ENCODE assay signal across 30 cellular contexts in genomic region chr1:12499574-12500245, GRCh38.
A peak's percentile ranks its signal among the peaks of the same experiment; 100 is the strongest.
DNase-seq lines count a peak whose midpoint lies in the region; ATAC-seq and TF ChIP-seq lines count a peak whose summit lies in the region.
"Had no signal": no experiment of that assay in that cellular context is flagged by ENCODE, and none has a peak within 500 bp of the region (broad histone marks: within the 10 kb centered on the region; RNA-seq: fewer than 3 reads in every experiment).

No MANE protein-coding gene starts in this region.

- peaks cover 6 to 48% (median 28%) of the 10 kb centered on the region in 3 donors for H3K36me3 Mint-ChIP-seq in naive thymus-derived CD8-positive, alpha-beta T cell

- 78 to 80% methylated on average over 12 of the region's 12 CpGs for WGBS in thyroid gland, 2 donors

- no peak for TF ChIP-seq POLR2A in thyroid gland (IDR thresholded peaks at IDR 0.05)

- H3K4me3 Mint-ChIP-seq in naive thymus-derived CD8-positive, alpha-beta T cell: no peak overlapping the region
- H3K4me3 Mint-ChIP-seq: activated naive CD4-positive, alpha-beta T cell treated with anti-CD3 and anti-CD28 coated beads, Interleukin-2, amount 10 ng/mL, durations not matched to agents 7 days and 5 days; activated T-helper 17 cell treated with anti-CD3 and anti-CD28 coated beads, Interleukin-2, amount 50 U/mL, for 72 hours; GM23338; T-helper 17 cell had no signal

- H3K4me1 Mint-ChIP-seq in naive thymus-derived CD8-positive, alpha-beta T cell: peaks cover 9 to 23% (median 18%) of the 10 kb centered on the region in 4 donors
- H3K4me1 Mint-ChIP-seq: GM23338 had no signal

- TF ChIP-seq CTCF in VCaP (conservative IDR thresholded peaks at IDR 0.05): no peak
- TF ChIP-seq CTCF in thyroid gland (IDR thresholded peaks at IDR 0.05): no peak

- intact Hi-C loops in thyroid gland (cut with DNase I): no loop called here

- DNase-seq in GM03348 (ENCODE audit: low spot score) (peak; percentile 52), fibroblast of peridontal ligament (ENCODE audit: extremely low read depth) (peak; percentile 41), thyroid gland (no peak), G401 (ENCODE audit: low spot score) (no peak)
- DNase-seq in naive thymus-derived CD8-positive, alpha-beta T cell: no peak
- DNase-seq: activated CD4-positive, alpha-beta T cell treated with anti-CD3 and anti-CD28 coated beads, Interleukin-2, amount 50 U/mL, for 48 hours; activated CD8-positive, alpha-beta memory T cell treated with anti-CD3 and anti-CD28 coated beads, Interleukin-2, amount 50 U/mL, for 4 hours; activated naive CD4-positive, alpha-beta T cell treated with anti-CD3 and anti-CD28 coated beads, Interleukin-2, amount 10 ng/mL, durations not matched to agents 7 days and 5 days; anterior cingulate cortex; DMS79; foreskin fibroblast; heart left ventricle; islet precursor cell; left ventricle myocardium inferior; mesendoderm; NCI-H1105; NCI-H2029 treated with DMSO at 0.1 percent for 48 hours; NCI-H524 treated with DMSO at 0.1 percent for 48 hours; PC-3; stimulated activated CD4-positive, alpha-beta T cell treated with anti-CD3 and anti-CD28 coated beads, Interleukin-1b, Interleukin-23, amount 100 ng/mL, for 48 hours; stimulated activated naive CD4-positive, alpha-beta T cell treated with Interleukin-2 at 50 U/mL for 16 hours; T-helper 17 cell had no signal

- POLR2A ChIA-PET in naive thymus-derived CD8-positive, alpha-beta T cell (lab: Charles Lee): interaction anchor here (1.0 kb wide), 1 partner anchor 11 kb away, joined by 3 read pairs; no protein-coding TSS in a partner anchor

- no peaks in the 10 kb centered on the region for H3K9me3 ChIP-seq in thyroid gland
- H3K9me3 ChIP-seq: heart left ventricle, left ventricle myocardium inferior, right atrium auricular region, tibial nerve had no signal

- H3K27ac Mint-ChIP-seq in naive thymus-derived CD8-positive, alpha-beta T cell: no peak overlapping the region
- H3K27ac Mint-ChIP-seq: activated naive CD4-positive, alpha-beta T cell treated with anti-CD3 and anti-CD28 coated beads, Interleukin-2, amount 10 ng/mL, durations not matched to agents 7 days and 5 days; activated T-helper 17 cell treated with anti-CD3 and anti-CD28 coated beads, Interleukin-2, amount 50 U/mL, for 72 hours; GM23338; T-helper 17 cell had no signal

- no peaks in the 10 kb centered on the region for H3K9me3 Mint-ChIP-seq in naive thymus-derived CD8-positive, alpha-beta T cell
- H3K9me3 Mint-ChIP-seq: activated naive CD4-positive, alpha-beta T cell treated with anti-CD3 and anti-CD28 coated beads, Interleukin-2, amount 10 ng/mL, durations not matched to agents 7 days and 5 days; activated T-helper 17 cell treated with anti-CD3 and anti-CD28 coated beads, Interleukin-2, amount 50 U/mL, for 72 hours; GM23338 had no signal

- H3K36me3 ChIP-seq in thyroid gland: peaks cover 0 to 4% of the 10 kb centered on the region in 2 donors

- in situ Hi-C loops in G401 (cut with HindIII; ENCODE audit: low sequenced_read_pairs): no loop called here

- peak overlapping the region; percentile 99; the same call in 1 of the 2 replicates for H3K27ac ChIP-seq in VCaP
- peak overlapping the region in 2 of 3 donors; percentile 3 to 49 for H3K27ac ChIP-seq in thyroid gland
- H3K27ac ChIP-seq: heart left ventricle, left ventricle myocardium inferior, right atrium auricular region had no signal

- H3K27me3 ChIP-seq in thyroid gland: no peaks in the 10 kb centered on the region
- H3K27me3 ChIP-seq: heart left ventricle, right atrium auricular region, tibial nerve had no signal

- no peak for ATAC-seq in naive thymus-derived CD8-positive, alpha-beta T cell
- no peak for ATAC-seq in HG03571 (IDR thresholded peaks at IDR 0.05; ENCODE audit: unreplicated experiment)
- ATAC-seq: activated CD4-positive, CD25-positive, alpha-beta regulatory T cell treated with anti-CD3 and anti-CD28 coated beads, Interleukin-2, amount 50 U/mL, for 24 hours; activated T-helper 17 cell treated with anti-CD3 and anti-CD28 coated beads, Interleukin-2, amount 50 U/mL, for 72 hours; GM23338; heart left ventricle; PC-3; SK-N-SH treated with all-trans-retinoic acid at 6 μM for 48 hours; T-helper 17 cell had no signal

- peaks cover 27 to 42% of the 10 kb centered on the region in 2 donors for H3K4me1 ChIP-seq in thyroid gland

- H3K27me3 Mint-ChIP-seq in naive thymus-derived CD8-positive, alpha-beta T cell: no peaks in the 10 kb centered on the region
- H3K27me3 Mint-ChIP-seq: activated naive CD4-positive, alpha-beta T cell treated with anti-CD3 and anti-CD28 coated beads, Interleukin-2, amount 10 ng/mL, durations not matched to agents 7 days and 5 days; activated T-helper 17 cell treated with anti-CD3 and anti-CD28 coated beads, Interleukin-2, amount 50 U/mL, for 72 hours; T-helper 17 cell had no signal

- H3K4me3 ChIP-seq in thyroid gland (replicated peaks in 1 of 3): no peak overlapping the region
- H3K4me3 ChIP-seq: GM23338, heart left ventricle, left ventricle myocardium inferior, right atrium auricular region, tibial nerve had no signal

Comparison
In these comparisons a context has a peak if more than half of its experiments do, and no peak if none do; other contexts are left out.
1. DNase-seq: peak in GM03348 (single experiment) and fibroblast of peridontal ligament (single experiment); none in thyroid gland (0 of 2), naive thymus-derived CD8-positive, alpha-beta T cell (0 of 10) and G401 (single experiment).